ENCODE assay signal across 19 cellular contexts in the genomic region with DNA sequence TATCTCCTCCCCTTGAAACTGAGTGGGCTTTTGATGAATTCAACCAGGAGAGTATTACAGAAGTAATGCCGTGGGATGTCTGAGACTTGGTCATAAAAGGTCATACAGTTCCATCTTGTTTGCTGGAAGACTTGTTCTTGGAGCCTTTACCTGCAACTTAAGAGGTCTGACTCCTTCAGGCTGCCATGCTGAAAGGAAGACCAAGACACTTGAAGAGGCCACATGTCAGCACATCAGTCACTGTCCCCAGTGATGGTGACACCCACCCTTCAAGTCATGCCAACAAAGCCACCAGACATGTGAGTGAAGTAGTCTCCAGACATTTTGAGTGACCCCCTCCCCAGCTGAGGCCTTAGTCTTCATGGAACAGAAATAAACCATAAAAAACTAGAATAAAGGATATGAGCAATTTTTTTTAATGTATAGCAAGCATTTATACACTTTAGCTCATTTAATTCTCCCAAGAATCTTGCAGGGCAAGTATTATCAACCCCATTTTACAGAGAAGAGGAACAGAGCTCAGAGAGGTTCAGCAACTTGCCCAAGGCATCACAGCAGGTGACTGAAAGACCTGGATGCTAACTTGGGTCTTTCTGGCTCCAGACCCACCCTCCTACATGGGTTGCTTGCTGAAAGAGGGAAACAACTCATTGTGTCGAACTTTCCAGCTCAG. TPM values are rescaled to one million over a fixed set of nuclear protein-coding genes. Genes with fewer than 3 reads are reported as not detected.
DNase-seq lines count a peak whose midpoint lies in the region; ATAC-seq, FAIRE-seq and TF ChIP-seq lines count a peak whose summit lies in the region.
"Had no signal": no experiment of that assay in that cellular context is flagged by ENCODE, and none has a peak within 500 bp of the region (broad histone marks: within the 10 kb centered on the region; RNA-seq: fewer than 3 reads in every experiment).

No MANE protein-coding gene starts in this region.

- no peaks in the 10 kb centered on the region for H3K36me3 Mint-ChIP-seq in activated T-helper 17 cell treated with anti-CD3 and anti-CD28 coated beads, Interleukin-2, amount 50 U/mL, for 72 hours (ENCODE audit: low read depth)

- in situ Hi-C loops in HepG2 (cut with HindIII; ENCODE audit: extremely low pct_ligation_motif_present, low pct_unique_long_range_greater_than_20kb), result no loop called here

- no peaks in the 10 kb centered on the region for H3K27me3 Mint-ChIP-seq in activated T-helper 17 cell treated with anti-CD3 and anti-CD28 coated beads, Interleukin-2, amount 50 U/mL, for 72 hours
- H3K27me3 Mint-ChIP-seq: CD4-positive, alpha-beta memory T cell had no signal

- peaks cover 4% of the 10 kb centered on the region for H3K9me3 Mint-ChIP-seq in activated T-helper 17 cell treated with anti-CD3 and anti-CD28 coated beads, Interleukin-2, amount 50 U/mL, for 72 hours

- TF ChIP-seq CTCF in HepG2 (CRISPR knock-in tag; IDR thresholded peaks at IDR 0.05) (no peak), right lobe of liver (IDR thresholded peaks at IDR 0.05) (no peak), keratinocyte (optimal IDR thresholded peaks at IDR 0.05 in 1 of 3, IDR thresholded peaks at IDR 0.05 in 1 of 3, conservative IDR thresholded peaks at IDR 0.05 in 1 of 3; ENCODE audit: extremely low read depth in 1 of 3, insufficient read depth in 2 of 3, low read length in 3 of 3) (no peak)

- intact Hi-C loops in HepG2 (cut with micrococcal nuclease; ENCODE audit: unreplicated experiment), result no loop called here
- intact Hi-C loops in right lobe of liver (cut with DNase I), result no loop called here

- H3K9me3 ChIP-seq in HepG2 (ENCODE audit: low read length), result peaks cover 23% of the 10 kb centered on the region
- no peaks in the 10 kb centered on the region for H3K9me3 ChIP-seq in right lobe of liver
- H3K9me3 ChIP-seq in keratinocyte (ENCODE audit: control insufficient read depth, low read depth, low read length), result peaks cover 6% of the 10 kb centered on the region

- H3K4me2 ChIP-seq in HepG2 (ENCODE audit: low read depth, low read length) (no peak overlapping the region), keratinocyte (ENCODE audit: control insufficient read depth, extremely low read depth, insufficient read depth, low read depth, low read length) (no peak overlapping the region)
- H3K4me2 ChIP-seq: BLaER1 had no signal

- FAIRE-seq in HepG2 (lab: Jason Lieb, UNC) (no peak), keratinocyte (lab: Jason Lieb, UNC) (peak; percentile 61)

- TF ChIP-seq RAD21 in HepG2 (CRISPR knock-in tag; IDR thresholded peaks at IDR 0.05), result no peak

- DNase-seq in HepG2 (ENCODE audit: low spot score) (no peak), right lobe of liver (no peak), keratinocyte (ENCODE audit: low read depth, low spot score) (no peak), NCI-H2029 treated with DMSO at 0.1 percent for 48 hours (lab: John Stamatoyannopoulos, UW) (no peak)
- DNase-seq: 8988T; CD4-positive, alpha-beta memory T cell; DMS153; DMS79; GDM1; GM23248 had no signal

- H3K4me3 ChIP-seq in HepG2 (replicated peaks in 1 of 3; ENCODE audit: insufficient read depth in 1 of 3, low read depth in 2 of 3, low read length in 3 of 3), result no peak overlapping the region
- H3K4me3 ChIP-seq in right lobe of liver, result no peak overlapping the region
- H3K4me3 ChIP-seq in keratinocyte (ENCODE audit: control insufficient read depth in 2 of 3, extremely low read depth in 1 of 3, insufficient read depth in 2 of 3, low read depth in 1 of 3, low read length in 3 of 3), result no peak overlapping the region
- H3K4me3 ChIP-seq: BLaER1, GM23248, HAP-1 had no signal

- ATAC-seq in HepG2 (no peak), right lobe of liver (no peak), GM21619 (IDR thresholded peaks at IDR 0.05; ENCODE audit: unreplicated experiment) (no peak)
- peak; percentile 16 for ATAC-seq in activated T-helper 17 cell treated with anti-CD3 and anti-CD28 coated beads, Interleukin-2, amount 50 U/mL, for 72 hours (replicated peaks)

- no TSS peak for BruUV-seq in HepG2 (replicated peaks; lab: Mats Ljungman, UMichigan)

- POLR2A ChIA-PET in HepG2 (lab: Yijun Ruan, JAX), result interaction anchor here (1.2 to 1.6 kb wide), 2 partner anchors 12 to 38 kb away, joined by 4 read pairs; partner anchors contain the start of gene SOCS1

- no peaks in the 10 kb centered on the region for H4K20me1 ChIP-seq in HepG2 (ENCODE audit: insufficient read depth, low read length)
- H4K20me1 ChIP-seq in keratinocyte (ENCODE audit: control insufficient read depth, extremely low read depth, insufficient read depth, low read length), result no peaks in the 10 kb centered on the region
- H4K20me1 ChIP-seq: BLaER1 had no signal

- H3K79me2 ChIP-seq in HepG2 (ENCODE audit: insufficient read depth, low read length), result no peaks in the 10 kb centered on the region
- no peaks in the 10 kb centered on the region for H3K79me2 ChIP-seq in keratinocyte (ENCODE audit: control insufficient read depth, insufficient read depth, low read length)

- no peak overlapping the region for H2AFZ ChIP-seq in HepG2 (ENCODE audit: low read length)
- H2AFZ ChIP-seq in keratinocyte (ENCODE audit: control insufficient read depth, low read length), result no peak overlapping the region
- H2AFZ ChIP-seq: GM23248 had no signal

- H3K4me1 ChIP-seq in HepG2 (ENCODE audit: insufficient read depth, low read length), result no peaks in the 10 kb centered on the region
- no peaks in the 10 kb centered on the region for H3K4me1 ChIP-seq in right lobe of liver
- H3K4me1 ChIP-seq in keratinocyte (ENCODE audit: control insufficient read depth, extremely low read depth, insufficient read depth, low read length), result peaks cover 6% of the 10 kb centered on the region
- H3K4me1 ChIP-seq: HAP-1 had no signal

- no peak overlapping the region for H3K4me3 Mint-ChIP-seq in activated T-helper 17 cell treated with anti-CD3 and anti-CD28 coated beads, Interleukin-2, amount 50 U/mL, for 72 hours
- H3K4me3 Mint-ChIP-seq: CD14-positive monocyte; CD4-positive, alpha-beta memory T cell had no signal

- peaks cover 8% of the 10 kb centered on the region for H3K4me1 Mint-ChIP-seq in activated T-helper 17 cell treated with anti-CD3 and anti-CD28 coated beads, Interleukin-2, amount 50 U/mL, for 72 hours

- H3K27ac ChIP-seq in HepG2 (ENCODE audit: extremely low read length, insufficient read depth, low read length) (no peak overlapping the region), right lobe of liver (no peak overlapping the region), keratinocyte (ENCODE audit: control insufficient read depth, insufficient read depth, low read length) (no peak overlapping the region)
- H3K27ac ChIP-seq: BLaER1, GM23248 had no signal

- dilution Hi-C loops in keratinocyte (cut with MboI; ENCODE audit: extremely low pct_ligation_motif_present, low sequenced_read_pairs), result no loop called here

- 3% methylated on average over 2 of the region's 2 CpGs for WGBS in HepG2 (ENCODE audit: low lambda C conversion rate)
- 69% methylated on average over 2 of the region's 2 CpGs for WGBS in right lobe of liver (ENCODE audit: insufficient coverage, low coverage, low lambda C conversion rate, missing lambda C conversion rate)

- H3K27ac Mint-ChIP-seq in activated T-helper 17 cell treated with anti-CD3 and anti-CD28 coated beads, Interleukin-2, amount 50 U/mL, for 72 hours, result no peak overlapping the region
- H3K27ac Mint-ChIP-seq: CD4-positive, alpha-beta memory T cell had no signal

- H3K36me3 ChIP-seq in HepG2 (replicated peaks in 1 of 2; ENCODE audit: control insufficient read depth in 1 of 2, insufficient read depth in 2 of 2, low read length in 2 of 2) (no peaks in the 10 kb centered on the region), right lobe of liver (no peaks in the 10 kb centered on the region), keratinocyte (ENCODE audit: control insufficient read depth in 2 of 2, extremely low read depth in 1 of 2, insufficient read depth in 2 of 2, low read length in 2 of 2) (no peaks in the 10 kb centered on the region)
- H3K36me3 ChIP-seq: BLaER1, HAP-1 had no signal

- CTCF ChIA-PET in HepG2 (lab: Yijun Ruan, JAX; ENCODE audit: low intra/inter-chr PET ratio, low total read pairs), result no interaction called here

- peaks cover 3 to 9% of the 10 kb centered on the region in 2 experiments; a peak in 3 of 5 replicates for H3K27me3 ChIP-seq in HepG2 (ENCODE audit: control insufficient read depth in 1 of 2, insufficient read depth in 2 of 2, low read length in 2 of 2)
- no peaks in the 10 kb centered on the region for H3K27me3 ChIP-seq in right lobe of liver
- H3K27me3 ChIP-seq in keratinocyte (ENCODE audit: control insufficient read depth, extremely low read depth, insufficient read depth, low read length), result no peaks in the 10 kb centered on the region
- H3K27me3 ChIP-seq: BLaER1 had no signal

- TF ChIP-seq POLR2A in HepG2 (IDR thresholded peaks at IDR 0.05; ENCODE audit: insufficient read depth in 1 of 2, low read depth in 2 of 2, low read length in 2 of 2) (no peak), right lobe of liver (IDR thresholded peaks at IDR 0.05) (no peak)

- H3K9ac ChIP-seq in HepG2 (ENCODE audit: insufficient read depth, low read depth, low read length) (no peak overlapping the region), keratinocyte (ENCODE audit: control insufficient read depth, extremely low read depth, insufficient read depth, low read length) (no peak overlapping the region)
- H3K9ac ChIP-seq: BLaER1, GM23248 had no signal

- no peak for TF ChIP-seq EP300 in HepG2 (IDR thresholded peaks at IDR 0.05; ENCODE audit: low read depth in 2 of 2, low read length in 2 of 2)
- no peak for TF ChIP-seq EP300 in HepG2 (CRISPR knock-in tag; IDR thresholded peaks at IDR 0.05; ENCODE audit: borderline replicate concordance)

- H3K9me1 ChIP-seq in keratinocyte (ENCODE audit: control insufficient read depth, extremely low read depth, insufficient read depth, low read length), result no peaks in the 10 kb centered on the region

RNA-seq across cellular contexts. Expression of gene SOCS1, which starts 38.2 kb away (rescaled TPM):
- total RNA-seq in HepG2 (2016; rRNA removed; fragmentation: Illumina TruSeq; extraction: Trizol), result 3.3 and 5.3 TPM in 2 replicates
- total RNA-seq in HepG2 (2016; cell fraction: cytosol; rRNA removed; fragmentation: Illumina TruSeq; extraction: Trizol; ENCODE audit: low read depth), result 5.4 and 8.1 TPM in 2 replicates
- total RNA-seq in HepG2 (2016; cell fraction: insoluble cytoplasmic fraction; rRNA removed; fragmentation: Illumina TruSeq; extraction: Trizol), result 2.8 and 4.2 TPM in 2 replicates
- 9.1 and 10.9 TPM in 2 replicates for total RNA-seq in HepG2 (2016; cell fraction: membrane; rRNA removed; fragmentation: Illumina TruSeq; extraction: Trizol)
- total RNA-seq in HepG2 (2016; cell fraction: nucleus; rRNA removed; fragmentation: Illumina TruSeq; extraction: Trizol), result 5.6 and 5.7 TPM in 2 replicates
- 6.3 and 9.4 TPM in 2 replicates for polyA plus RNA-seq in HepG2 (2011; rRNA removed)
- 5.3 and 8.4 TPM in 2 replicates for polyA plus RNA-seq in HepG2 (2011; cell fraction: cytosol; rRNA removed)
- polyA plus RNA-seq in HepG2 (2011; cell fraction: nucleus; rRNA removed), result 30.3 and 31.6 TPM in 2 replicates
- 6.5 and 7.4 TPM in 2 replicates for polyA plus RNA-seq in HepG2 (2012)
- 5.5 and 7.8 TPM in 2 replicates for polyA plus RNA-seq in HepG2 (2016; cell fraction: cytosol; fragmentation: Illumina TruSeq; extraction: Trizol; ENCODE audit: low read depth)
- polyA plus RNA-seq in HepG2 (2016; cell fraction: insoluble cytoplasmic fraction; fragmentation: Illumina TruSeq; extraction: Trizol; ENCODE audit: low read depth), result 5.2 and 6.3 TPM in 2 replicates
- 7.1 and 9.9 TPM in 2 replicates for polyA plus RNA-seq in HepG2 (2016; cell fraction: membrane; fragmentation: Illumina TruSeq; extraction: Trizol; ENCODE audit: low read depth)
- polyA plus RNA-seq in HepG2 (2016; cell fraction: nucleus; fragmentation: Illumina TruSeq; extraction: Trizol; ENCODE audit: insufficient read depth, low read depth), result 8.1 and 8.6 TPM in 2 replicates
- polyA minus RNA-seq in HepG2 (2011; rRNA and poly(A)+ RNA removed; ENCODE audit: low replicate concordance), result 3.9 and 31.0 TPM in 2 replicates
- 12.0 and 14.0 TPM in 2 replicates for polyA minus RNA-seq in HepG2 (2011; cell fraction: cytosol; rRNA and poly(A)+ RNA removed)
- polyA minus RNA-seq in HepG2 (2011; cell fraction: nucleus; rRNA and poly(A)+ RNA removed), result 44.8 and 46.1 TPM in 2 replicates
- total RNA-seq in right lobe of liver, result 10 to 100 TPM in 3 of 6 experiments, 1 to 10 TPM in 2, under 1 TPM in 1; 0.88 to 26.6 (median 10.9) TPM
- 100 to 1,000 TPM in 1 of 2 donors, 10 to 100 TPM in 1; 89.7 to 124 TPM for total RNA-seq in activated T-helper 17 cell treated with anti-CD3 and anti-CD28 coated beads, Interleukin-2, amount 50 U/mL, for 72 hours
- polyA plus RNA-seq in keratinocyte, result 0.98 to 2.8 TPM (median 2.4 TPM) in 3 replicates
- polyA plus RNA-seq in keratinocyte (2011; ENCODE audit: low read depth), result 0.80 TPM
- 0.79 and 1.2 TPM in 2 replicates for polyA plus RNA-seq in keratinocyte (2011; cell fraction: cytosol; rRNA removed)
- polyA plus RNA-seq in keratinocyte (2011; cell fraction: nucleus; rRNA removed), result 2.0 and 2.9 TPM in 2 replicates
- polyA plus RNA-seq in keratinocyte (2012; ENCODE audit: low replicate concordance), result 3.1 and 3.8 TPM in 2 replicates
- 0.38 to 6.6 TPM (median 0.92 TPM) in 3 replicates for polyA minus RNA-seq in keratinocyte
- 2.3 TPM for polyA minus RNA-seq in keratinocyte (2011; cell fraction: cytosol; rRNA and poly(A)+ RNA removed)
- polyA minus RNA-seq in keratinocyte (2011; cell fraction: nucleus; rRNA and poly(A)+ RNA removed), result 1.9 and 4.1 TPM in 2 replicates

RNA-seq across cellular contexts. Expression of gene TNP2, which starts 51.3 kb away (rescaled TPM):
- total RNA-seq in HepG2 (2016; rRNA removed; fragmentation: Illumina TruSeq; extraction: Trizol) (not detected in 2 replicates), right lobe of liver (not detected)
- not detected in 2 replicates for total RNA-seq in HepG2 (2016; cell fraction: cytosol; rRNA removed; fragmentation: Illumina TruSeq; extraction: Trizol; ENCODE audit: low read depth)
- not detected in 2 replicates for total RNA-seq in HepG2 (2016; cell fraction: insoluble cytoplasmic fraction; rRNA removed; fragmentation: Illumina TruSeq; extraction: Trizol)
- not detected in 2 replicates for total RNA-seq in HepG2 (2016; cell fraction: membrane; rRNA removed; fragmentation: Illumina TruSeq; extraction: Trizol)
- total RNA-seq in HepG2 (2016; cell fraction: nucleus; rRNA removed; fragmentation: Illumina TruSeq; extraction: Trizol), result not detected in 2 replicates
- polyA plus RNA-seq in HepG2 (2011; rRNA removed) (not detected in 2 replicates), keratinocyte (not detected in 3 replicates)
- not detected in 2 replicates for polyA plus RNA-seq in HepG2 (2011; cell fraction: cytosol; rRNA removed)
- not detected in 2 replicates for polyA plus RNA-seq in HepG2 (2011; cell fraction: nucleus; rRNA removed)
- not detected in 2 replicates for polyA plus RNA-seq in HepG2 (2012)
- not detected in 2 replicates for polyA plus RNA-seq in HepG2 (2016; cell fraction: cytosol; fragmentation: Illumina TruSeq; extraction: Trizol; ENCODE audit: low read depth)
- not detected in 2 replicates for polyA plus RNA-seq in HepG2 (2016; cell fraction: insoluble cytoplasmic fraction; fragmentation: Illumina TruSeq; extraction: Trizol; ENCODE audit: low read depth)
- polyA plus RNA-seq in HepG2 (2016; cell fraction: membrane; fragmentation: Illumina TruSeq; extraction: Trizol; ENCODE audit: low read depth), result not detected in 2 replicates
- not detected in 2 replicates for polyA plus RNA-seq in HepG2 (2016; cell fraction: nucleus; fragmentation: Illumina TruSeq; extraction: Trizol; ENCODE audit: insufficient read depth, low read depth)
- polyA minus RNA-seq in HepG2 (2011; rRNA and poly(A)+ RNA removed; ENCODE audit: low replicate concordance), result not detected in 2 replicates
- not detected in 2 replicates for polyA minus RNA-seq in HepG2 (2011; cell fraction: cytosol; rRNA and poly(A)+ RNA removed)
- not detected in 2 replicates for polyA minus RNA-seq in HepG2 (2011; cell fraction: nucleus; rRNA and poly(A)+ RNA removed)
- not detected for total RNA-seq in activated T-helper 17 cell treated with anti-CD3 and anti-CD28 coated beads, Interleukin-2, amount 50 U/mL, for 72 hours
- not detected for polyA plus RNA-seq in keratinocyte (2011; ENCODE audit: low read depth)
- not detected in 2 replicates for polyA plus RNA-seq in keratinocyte (2011; cell fraction: cytosol; rRNA removed)
- polyA plus RNA-seq in keratinocyte (2011; cell fraction: nucleus; rRNA removed), result not detected in 2 replicates
- polyA plus RNA-seq in keratinocyte (2012; ENCODE audit: low replicate concordance), result not detected in 2 replicates
- not detected in 3 replicates for polyA minus RNA-seq in keratinocyte
- polyA minus RNA-seq in keratinocyte (2011; cell fraction: cytosol; rRNA and poly(A)+ RNA removed), result not detected
- polyA minus RNA-seq in keratinocyte (2011; cell fraction: nucleus; rRNA and poly(A)+ RNA removed), result not detected in 2 replicates
- total RNA-seq: A673; CD4-positive, alpha-beta memory T cell; Daoy; GM23248; H4 had no signal
- polyA plus RNA-seq: AG04450; CD14-positive monocyte; CD4-positive, alpha-beta memory T cell; GM23248 had no signal

RNA-seq across cellular contexts. Expression of gene PRM3, which starts 55.6 kb away (rescaled TPM):
- total RNA-seq in HepG2 (2016; rRNA removed; fragmentation: Illumina TruSeq; extraction: Trizol) (not detected in 2 replicates), right lobe of liver (not detected)
- total RNA-seq in HepG2 (2016; cell fraction: cytosol; rRNA removed; fragmentation: Illumina TruSeq; extraction: Trizol; ENCODE audit: low read depth), result not detected in 2 replicates
- not detected in 2 replicates for total RNA-seq in HepG2 (2016; cell fraction: insoluble cytoplasmic fraction; rRNA removed; fragmentation: Illumina TruSeq; extraction: Trizol)
- not detected in 2 replicates for total RNA-seq in HepG2 (2016; cell fraction: membrane; rRNA removed; fragmentation: Illumina TruSeq; extraction: Trizol)
- not detected in 2 replicates for total RNA-seq in HepG2 (2016; cell fraction: nucleus; rRNA removed; fragmentation: Illumina TruSeq; extraction: Trizol)
- polyA plus RNA-seq in HepG2 (2011; rRNA removed) (not detected in 2 replicates), keratinocyte (not detected in 3 replicates)
- polyA plus RNA-seq in HepG2 (2011; cell fraction: cytosol; rRNA removed), result not detected in 2 replicates
- polyA plus RNA-seq in HepG2 (2011; cell fraction: nucleus; rRNA removed), result not detected in 2 replicates
- not detected in 2 replicates for polyA plus RNA-seq in HepG2 (2012)
- polyA plus RNA-seq in HepG2 (2016; cell fraction: cytosol; fragmentation: Illumina TruSeq; extraction: Trizol; ENCODE audit: low read depth), result not detected in 2 replicates
- polyA plus RNA-seq in HepG2 (2016; cell fraction: insoluble cytoplasmic fraction; fragmentation: Illumina TruSeq; extraction: Trizol; ENCODE audit: low read depth), result not detected in 2 replicates
- not detected in 2 replicates for polyA plus RNA-seq in HepG2 (2016; cell fraction: membrane; fragmentation: Illumina TruSeq; extraction: Trizol; ENCODE audit: low read depth)
- not detected in 2 replicates for polyA plus RNA-seq in HepG2 (2016; cell fraction: nucleus; fragmentation: Illumina TruSeq; extraction: Trizol; ENCODE audit: insufficient read depth, low read depth)
- polyA minus RNA-seq in HepG2 (2011; rRNA and poly(A)+ RNA removed; ENCODE audit: low replicate concordance), result not detected in 2 replicates
- polyA minus RNA-seq in HepG2 (2011; cell fraction: cytosol; rRNA and poly(A)+ RNA removed), result not detected in 2 replicates
- polyA minus RNA-seq in HepG2 (2011; cell fraction: nucleus; rRNA and poly(A)+ RNA removed), result 2.8 TPM in 1 of 2 replicates, not detected in the other
- total RNA-seq in activated T-helper 17 cell treated with anti-CD3 and anti-CD28 coated beads, Interleukin-2, amount 50 U/mL, for 72 hours, result not detected
- polyA plus RNA-seq in keratinocyte (2011; ENCODE audit: low read depth), result not detected
- not detected in 2 replicates for polyA plus RNA-seq in keratinocyte (2011; cell fraction: cytosol; rRNA removed)
- not detected in 2 replicates for polyA plus RNA-seq in keratinocyte (2011; cell fraction: nucleus; rRNA removed)
- not detected in 2 replicates for polyA plus RNA-seq in keratinocyte (2012; ENCODE audit: low replicate concordance)
- polyA minus RNA-seq in keratinocyte, result not detected in 3 replicates
- not detected for polyA minus RNA-seq in keratinocyte (2011; cell fraction: cytosol; rRNA and poly(A)+ RNA removed)
- polyA minus RNA-seq in keratinocyte (2011; cell fraction: nucleus; rRNA and poly(A)+ RNA removed), result not detected in 2 replicates
- total RNA-seq: A673; CD4-positive, alpha-beta memory T cell; Daoy; GM23248; H4 had no signal
- polyA plus RNA-seq: AG04450; CD14-positive monocyte; CD4-positive, alpha-beta memory T cell; GM23248 had no signal

RNA-seq across cellular contexts. Expression of gene PRM2, which starts 58.5 kb away (rescaled TPM):
- total RNA-seq in HepG2 (2016; rRNA removed; fragmentation: Illumina TruSeq; extraction: Trizol), result not detected in 2 replicates
- 0.61 TPM in 1 of 2 replicates, not detected in the other for total RNA-seq in HepG2 (2016; cell fraction: cytosol; rRNA removed; fragmentation: Illumina TruSeq; extraction: Trizol; ENCODE audit: low read depth)
- not detected in 2 replicates for total RNA-seq in HepG2 (2016; cell fraction: insoluble cytoplasmic fraction; rRNA removed; fragmentation: Illumina TruSeq; extraction: Trizol)
- 0.28 and 0.52 TPM in 2 replicates for total RNA-seq in HepG2 (2016; cell fraction: membrane; rRNA removed; fragmentation: Illumina TruSeq; extraction: Trizol)
- not detected in 2 replicates for total RNA-seq in HepG2 (2016; cell fraction: nucleus; rRNA removed; fragmentation: Illumina TruSeq; extraction: Trizol)
- polyA plus RNA-seq in HepG2 (2011; rRNA removed), result 0.54 TPM in 1 of 2 replicates, not detected in the other
- polyA plus RNA-seq in HepG2 (2011; cell fraction: cytosol; rRNA removed), result 0.19 and 0.26 TPM in 2 replicates
- not detected in 2 replicates for polyA plus RNA-seq in HepG2 (2011; cell fraction: nucleus; rRNA removed)
- not detected in 2 replicates for polyA plus RNA-seq in HepG2 (2012)
- 1.6 and 2.0 TPM in 2 replicates for polyA plus RNA-seq in HepG2 (2016; cell fraction: cytosol; fragmentation: Illumina TruSeq; extraction: Trizol; ENCODE audit: low read depth)
- 0.56 TPM in 1 of 2 replicates, not detected in the other for polyA plus RNA-seq in HepG2 (2016; cell fraction: insoluble cytoplasmic fraction; fragmentation: Illumina TruSeq; extraction: Trizol; ENCODE audit: low read depth)
- polyA plus RNA-seq in HepG2 (2016; cell fraction: membrane; fragmentation: Illumina TruSeq; extraction: Trizol; ENCODE audit: low read depth), result 0.55 and 0.73 TPM in 2 replicates
- polyA plus RNA-seq in HepG2 (2016; cell fraction: nucleus; fragmentation: Illumina TruSeq; extraction: Trizol; ENCODE audit: insufficient read depth, low read depth), result not detected in 2 replicates
- not detected in 2 replicates for polyA minus RNA-seq in HepG2 (2011; rRNA and poly(A)+ RNA removed; ENCODE audit: low replicate concordance)
- not detected in 2 replicates for polyA minus RNA-seq in HepG2 (2011; cell fraction: cytosol; rRNA and poly(A)+ RNA removed)
- polyA minus RNA-seq in HepG2 (2011; cell fraction: nucleus; rRNA and poly(A)+ RNA removed), result not detected in 2 replicates
- total RNA-seq in right lobe of liver, result not detected
- total RNA-seq in activated T-helper 17 cell treated with anti-CD3 and anti-CD28 coated beads, Interleukin-2, amount 50 U/mL, for 72 hours, result not detected
- polyA plus RNA-seq in keratinocyte, result not detected in 3 replicates
- not detected for polyA plus RNA-seq in keratinocyte (2011; ENCODE audit: low read depth)
- not detected in 2 replicates for polyA plus RNA-seq in keratinocyte (2011; cell fraction: cytosol; rRNA removed)
- polyA plus RNA-seq in keratinocyte (2011; cell fraction: nucleus; rRNA removed), result not detected in 2 replicates
- not detected in 2 replicates for polyA plus RNA-seq in keratinocyte (2012; ENCODE audit: low replicate concordance)
- polyA minus RNA-seq in keratinocyte, result not detected in 3 replicates
- not detected for polyA minus RNA-seq in keratinocyte (2011; cell fraction: cytosol; rRNA and poly(A)+ RNA removed)
- not detected in 2 replicates for polyA minus RNA-seq in keratinocyte (2011; cell fraction: nucleus; rRNA and poly(A)+ RNA removed)
- total RNA-seq: A673; CD4-positive, alpha-beta memory T cell; Daoy; GM23248; H4 had no signal
- polyA plus RNA-seq: AG04450; CD14-positive monocyte; CD4-positive, alpha-beta memory T cell; GM23248 had no signal
